7 cellular contexts compared by ENCODE assay signal in genomic region chr5:154248691-154249090, GRCh38.
"Had no signal": no experiment of that assay in that cellular context is flagged by ENCODE, and none has a peak within 500 bp of the region (broad histone marks: within the 10 kb centered on the region; RNA-seq: fewer than 3 reads in every experiment).

No MANE protein-coding gene starts in this region.

- H2AFZ ChIP-seq: GM23338 had no signal

- H3K9me3 Mint-ChIP-seq: GM23338, H9 had no signal

- H3K4me3 ChIP-seq: GM23338 had no signal

- H3K27ac ChIP-seq: HL-60 had no signal

- H3K4me3 Mint-ChIP-seq: GM23338, H9 had no signal

- H3K27me3 Mint-ChIP-seq: IgD-negative memory B cell had no signal

- ATAC-seq: GM23338, HepG2 had no signal

- H3K27ac Mint-ChIP-seq: GM23338, H9, IgD-negative memory B cell had no signal

- DNase-seq: H9, HCEC 1CT, KBM-7 had no signal

- H3K4me2 ChIP-seq: GM23338 had no signal
